2 cellular contexts compared by ENCODE assay signal in the genomic region with DNA sequence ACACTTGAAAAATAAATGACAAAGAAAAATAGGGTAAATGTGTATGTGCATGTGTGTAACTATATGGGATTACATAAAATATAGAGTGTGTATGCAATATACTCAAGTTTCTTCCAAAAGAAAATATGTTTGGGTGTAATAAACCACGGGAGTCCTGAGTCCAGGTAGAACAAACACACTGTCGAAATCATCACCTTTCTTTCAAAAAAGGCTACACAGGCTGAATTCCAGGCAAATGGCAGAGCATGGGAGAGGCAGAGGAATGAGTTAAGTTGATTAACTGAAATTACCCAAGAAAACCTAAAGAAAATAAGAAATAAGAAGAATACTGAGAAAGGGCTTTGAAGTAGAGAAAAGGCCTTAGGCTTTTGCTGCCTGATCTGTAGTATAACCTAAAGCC.
TF ChIP-seq lines count a peak whose summit lies in the region.

No MANE protein-coding gene starts in this region.

TF ChIP-seq in liver, 16 proteins besides CTCF, POLR2A, EP300 and RAD21:
- TF ChIP-seq, protein P1, sequence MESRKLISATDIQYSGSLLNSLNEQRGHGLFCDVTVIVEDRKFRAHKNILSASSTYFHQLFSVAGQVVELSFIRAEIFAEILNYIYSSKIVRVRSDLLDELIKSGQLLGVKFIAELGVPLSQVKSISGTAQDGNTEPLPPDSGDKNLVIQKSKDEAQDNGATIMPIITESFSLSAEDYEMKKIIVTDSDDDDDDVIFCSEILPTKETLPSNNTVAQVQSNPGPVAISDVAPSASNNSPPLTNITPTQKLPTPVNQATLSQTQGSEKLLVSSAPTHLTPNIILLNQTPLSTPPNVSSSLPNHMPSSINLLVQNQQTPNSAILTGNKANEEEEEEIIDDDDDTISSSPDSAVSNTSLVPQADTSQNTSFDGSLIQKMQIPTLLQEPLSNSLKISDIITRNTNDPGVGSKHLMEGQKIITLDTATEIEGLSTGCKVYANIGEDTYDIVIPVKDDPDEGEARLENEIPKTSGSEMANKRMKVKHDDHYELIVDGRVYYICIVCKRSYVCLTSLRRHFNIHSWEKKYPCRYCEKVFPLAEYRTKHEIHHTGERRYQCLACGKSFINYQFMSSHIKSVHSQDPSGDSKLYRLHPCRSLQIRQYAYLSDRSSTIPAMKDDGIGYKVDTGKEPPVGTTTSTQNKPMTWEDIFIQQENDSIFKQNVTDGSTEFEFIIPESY (IDR thresholded peaks at IDR 0.05) = no peak
- TF ChIP-seq NR2F2 (IDR thresholded peaks at IDR 0.05) = no peak
- TF ChIP-seq SP1 (IDR thresholded peaks at IDR 0.05) = no peak
- no peak for TF ChIP-seq FOXA2 (IDR thresholded peaks at IDR 0.05)
- TF ChIP-seq, protein P2, sequence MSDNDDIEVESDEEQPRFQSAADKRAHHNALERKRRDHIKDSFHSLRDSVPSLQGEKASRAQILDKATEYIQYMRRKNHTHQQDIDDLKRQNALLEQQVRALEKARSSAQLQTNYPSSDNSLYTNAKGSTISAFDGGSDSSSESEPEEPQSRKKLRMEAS (IDR thresholded peaks at IDR 0.05) = no peak
- no peak for TF ChIP-seq HNF4G (IDR thresholded peaks at IDR 0.05)
- no peak for TF ChIP-seq EGR1 (IDR thresholded peaks at IDR 0.05; ENCODE audit: low read depth in 2 of 2)
- peak; percentile 67 for TF ChIP-seq YY1 (IDR thresholded peaks at IDR 0.05)
- no peak for TF ChIP-seq RXRA (IDR thresholded peaks at IDR 0.05)
- TF ChIP-seq HNF4A (conservative IDR thresholded peaks at IDR 0.05) = peak; percentile 49 to 61
- TF ChIP-seq, protein P3, sequence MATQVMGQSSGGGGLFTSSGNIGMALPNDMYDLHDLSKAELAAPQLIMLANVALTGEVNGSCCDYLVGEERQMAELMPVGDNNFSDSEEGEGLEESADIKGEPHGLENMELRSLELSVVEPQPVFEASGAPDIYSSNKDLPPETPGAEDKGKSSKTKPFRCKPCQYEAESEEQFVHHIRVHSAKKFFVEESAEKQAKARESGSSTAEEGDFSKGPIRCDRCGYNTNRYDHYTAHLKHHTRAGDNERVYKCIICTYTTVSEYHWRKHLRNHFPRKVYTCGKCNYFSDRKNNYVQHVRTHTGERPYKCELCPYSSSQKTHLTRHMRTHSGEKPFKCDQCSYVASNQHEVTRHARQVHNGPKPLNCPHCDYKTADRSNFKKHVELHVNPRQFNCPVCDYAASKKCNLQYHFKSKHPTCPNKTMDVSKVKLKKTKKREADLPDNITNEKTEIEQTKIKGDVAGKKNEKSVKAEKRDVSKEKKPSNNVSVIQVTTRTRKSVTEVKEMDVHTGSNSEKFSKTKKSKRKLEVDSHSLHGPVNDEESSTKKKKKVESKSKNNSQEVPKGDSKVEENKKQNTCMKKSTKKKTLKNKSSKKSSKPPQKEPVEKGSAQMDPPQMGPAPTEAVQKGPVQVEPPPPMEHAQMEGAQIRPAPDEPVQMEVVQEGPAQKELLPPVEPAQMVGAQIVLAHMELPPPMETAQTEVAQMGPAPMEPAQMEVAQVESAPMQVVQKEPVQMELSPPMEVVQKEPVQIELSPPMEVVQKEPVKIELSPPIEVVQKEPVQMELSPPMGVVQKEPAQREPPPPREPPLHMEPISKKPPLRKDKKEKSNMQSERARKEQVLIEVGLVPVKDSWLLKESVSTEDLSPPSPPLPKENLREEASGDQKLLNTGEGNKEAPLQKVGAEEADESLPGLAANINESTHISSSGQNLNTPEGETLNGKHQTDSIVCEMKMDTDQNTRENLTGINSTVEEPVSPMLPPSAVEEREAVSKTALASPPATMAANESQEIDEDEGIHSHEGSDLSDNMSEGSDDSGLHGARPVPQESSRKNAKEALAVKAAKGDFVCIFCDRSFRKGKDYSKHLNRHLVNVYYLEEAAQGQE (IDR thresholded peaks at IDR 0.05) = no peak
- TF ChIP-seq TAF1 (conservative IDR thresholded peaks at IDR 0.05) = no peak
- TF ChIP-seq, protein P4, sequence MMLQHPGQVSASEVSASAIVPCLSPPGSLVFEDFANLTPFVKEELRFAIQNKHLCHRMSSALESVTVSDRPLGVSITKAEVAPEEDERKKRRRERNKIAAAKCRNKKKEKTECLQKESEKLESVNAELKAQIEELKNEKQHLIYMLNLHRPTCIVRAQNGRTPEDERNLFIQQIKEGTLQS (IDR thresholded peaks at IDR 0.05) = no peak
- TF ChIP-seq JUND (IDR thresholded peaks at IDR 0.05) = no peak
- no peak for TF ChIP-seq GABPA (IDR thresholded peaks at IDR 0.05 in 1 of 2, conservative IDR thresholded peaks at IDR 0.05 in 1 of 2)
- no peak for TF ChIP-seq FOXA1 (IDR thresholded peaks at IDR 0.05)

TF ChIP-seq in HepG2, 621 proteins besides CTCF, POLR2A, EP300 and RAD21:
- TF ChIP-seq ZNF776 (CRISPR knock-in tag; IDR thresholded peaks at IDR 0.05) = no peak
- TF ChIP-seq MIXL1 (CRISPR knock-in tag; IDR thresholded peaks at IDR 0.05) = no peak
- no peak for TF ChIP-seq PCBP2 (optimal IDR thresholded peaks at IDR 0.05; ENCODE audit: low read depth, low read length, poor library complexity, severe bottlenecking)
- no peak for TF ChIP-seq NFAT5 (CRISPR knock-in tag; IDR thresholded peaks at IDR 0.05)
- TF ChIP-seq WIZ (CRISPR knock-in tag; IDR thresholded peaks at IDR 0.05) = no peak
- TF ChIP-seq, protein P5, sequence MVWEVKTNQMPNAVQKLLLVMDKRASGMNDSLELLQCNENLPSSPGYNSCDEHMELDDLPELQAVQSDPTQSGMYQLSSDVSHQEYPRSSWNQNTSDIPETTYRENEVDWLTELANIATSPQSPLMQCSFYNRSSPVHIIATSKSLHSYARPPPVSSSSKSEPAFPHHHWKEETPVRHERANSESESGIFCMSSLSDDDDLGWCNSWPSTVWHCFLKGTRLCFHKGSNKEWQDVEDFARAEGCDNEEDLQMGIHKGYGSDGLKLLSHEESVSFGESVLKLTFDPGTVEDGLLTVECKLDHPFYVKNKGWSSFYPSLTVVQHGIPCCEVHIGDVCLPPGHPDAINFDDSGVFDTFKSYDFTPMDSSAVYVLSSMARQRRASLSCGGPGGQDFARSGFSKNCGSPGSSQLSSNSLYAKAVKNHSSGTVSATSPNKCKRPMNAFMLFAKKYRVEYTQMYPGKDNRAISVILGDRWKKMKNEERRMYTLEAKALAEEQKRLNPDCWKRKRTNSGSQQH (CRISPR knock-in tag; IDR thresholded peaks at IDR 0.05; ENCODE audit: low read depth) = no peak
- TF ChIP-seq ZNF782 (CRISPR knock-in tag; IDR thresholded peaks at IDR 0.05; ENCODE audit: borderline replicate concordance) = no peak
- no peak for TF ChIP-seq ZFP82 (CRISPR knock-in tag; IDR thresholded peaks at IDR 0.05; ENCODE audit: borderline replicate concordance)
- no peak for TF ChIP-seq CHD2 (IDR thresholded peaks at IDR 0.05; ENCODE audit: low read depth, low read length)
- no peak for TF ChIP-seq ZNF431 (CRISPR knock-in tag; IDR thresholded peaks at IDR 0.05; ENCODE audit: borderline replicate concordance, low read depth)
